ENCODE assay signal across 10 cellular contexts in genomic region chr18:32372381-32373061, GRCh38.
A peak's percentile ranks its signal among the peaks of the same experiment; 100 is the strongest.
DNase-seq lines count a peak whose midpoint lies in the region; ATAC-seq and TF ChIP-seq lines count a peak whose summit lies in the region.
"Had no signal": no experiment of that assay in that cellular context is flagged by ENCODE, and none has a peak within 500 bp of the region (broad histone marks: within the 10 kb centered on the region; RNA-seq: fewer than 3 reads in every experiment).

No MANE protein-coding gene starts in this region.

- H3K27me3 ChIP-seq in PC-9 (ENCODE audit: insufficient read depth, low read depth), result no peaks in the 10 kb centered on the region

- peaks cover 43% of the 10 kb centered on the region for H3K79me2 ChIP-seq in PC-9 (ENCODE audit: low read depth)

- H3K27me3 Mint-ChIP-seq in type B pancreatic cell, result no peaks in the 10 kb centered on the region

- no peak for TF ChIP-seq CTCF in LNCaP clone FGC (IDR thresholded peaks at IDR 0.05; ENCODE audit: control insufficient read depth, extremely low read depth, insufficient read depth)
- TF ChIP-seq CTCF in PC-9 (conservative IDR thresholded peaks at IDR 0.05), result no peak
- no peak for TF ChIP-seq CTCF in type B pancreatic cell (conservative IDR thresholded peaks at IDR 0.05)

- intact Hi-C loops in PC-9 (cut with micrococcal nuclease; ENCODE audit: unreplicated experiment), result loop anchor here (1.0 to 2.0 kb wide), 2 partner anchors 70 to 98 kb away; partner anchors contain the start of gene GAREM1

- H3K4me3 Mint-ChIP-seq in type B pancreatic cell, result peak overlapping the region; percentile 60
- H3K4me3 Mint-ChIP-seq: activated CD8-positive, alpha-beta memory T cell treated with anti-CD3 and anti-CD28 coated beads, Interleukin-2, amount 10 ng/mL, durations not matched to agents 7 days and 5 days; natural killer cell treated with Interleukin-12 subunit alpha and Interleukin-12 subunit beta and Interleukin-15 and Interleukin-18, amount 100 ng/mL, for 72 hours had no signal

- no peaks in the 10 kb centered on the region for H3K9me3 ChIP-seq in PC-9 (ENCODE audit: insufficient read depth, low read depth)

- H2AFZ ChIP-seq in PC-9, result no peak overlapping the region

- H3K9me3 Mint-ChIP-seq in type B pancreatic cell, result no peaks in the 10 kb centered on the region
- H3K9me3 Mint-ChIP-seq: natural killer cell treated with Interleukin-12 subunit alpha and Interleukin-12 subunit beta and Interleukin-15 and Interleukin-18, amount 100 ng/mL, for 72 hours had no signal

- H3K4me2 ChIP-seq in PC-9, result peak overlapping the region; percentile 77

- peaks cover 38% of the 10 kb centered on the region for H3F3A ChIP-seq in PC-9 (ENCODE audit: insufficient read depth, low read depth)

- H4K20me1 ChIP-seq in PC-9 (ENCODE audit: insufficient read depth), result no peaks in the 10 kb centered on the region

- H3K4me1 ChIP-seq in PC-9 (replicated peaks; ENCODE audit: insufficient read depth), result peaks cover 78% of the 10 kb centered on the region

- peak overlapping the region; percentile 98 for H3K27ac Mint-ChIP-seq in type B pancreatic cell
- H3K27ac Mint-ChIP-seq: activated CD8-positive, alpha-beta memory T cell treated with anti-CD3 and anti-CD28 coated beads, Interleukin-2, amount 10 ng/mL, durations not matched to agents 7 days and 5 days; natural killer cell treated with Interleukin-12 subunit alpha and Interleukin-12 subunit beta and Interleukin-15 and Interleukin-18, amount 100 ng/mL, for 72 hours had no signal

- CTCF ChIA-PET in PC-9 (lab: Charles Lee), result interaction anchor here (1.1 to 1.2 kb wide), 2 partner anchors 84 to 98 kb away, joined by 4 read pairs; partner anchors contain the start of gene GAREM1

- no TSS peak for BruUV-seq in PC-9 (replicated peaks; lab: Mats Ljungman, UMichigan)

- peaks cover 31% of the 10 kb centered on the region for H3K4me1 Mint-ChIP-seq in type B pancreatic cell (ENCODE audit: unreplicated experiment)
- H3K4me1 Mint-ChIP-seq: activated CD8-positive, alpha-beta memory T cell treated with anti-CD3 and anti-CD28 coated beads, Interleukin-2, amount 10 ng/mL, durations not matched to agents 7 days and 5 days had no signal

- no peaks in the 10 kb centered on the region for H3K36me3 ChIP-seq in PC-9 (ENCODE audit: low read depth)

- H3K9me2 ChIP-seq in PC-9 (ENCODE audit: insufficient read depth), result no peaks in the 10 kb centered on the region

- DNase-seq in LNCaP clone FGC (ENCODE audit: low read depth) (peak; percentile 98), PC-9 (peak; percentile 78 to 98), kidney tubule cell (ENCODE audit: low spot score) (peak; percentile 85), type B pancreatic cell (ENCODE audit: extremely low spot score, unreplicated experiment) (no peak), D341Med (ENCODE audit: low spot score) (no peak)
- DNase-seq in activated CD8-positive, alpha-beta memory T cell treated with anti-CD3 and anti-CD28 coated beads, Interleukin-2, amount 50 U/mL, for 4 hours, result no peak
- DNase-seq: activated CD8-positive, alpha-beta memory T cell treated with anti-CD3 and anti-CD28 coated beads, Interleukin-2, amount 10 ng/mL, durations not matched to agents 7 days and 5 days; head of caudate nucleus had no signal

- no peak for ATAC-seq in GM18502 (IDR thresholded peaks at IDR 0.05; ENCODE audit: poor library complexity, unreplicated experiment)
- ATAC-seq: activated CD8-positive, alpha-beta memory T cell treated with anti-CD3 and anti-CD28 coated beads, Interleukin-2, amount 10 ng/mL, durations not matched to agents 7 days and 5 days; natural killer cell treated with Interleukin-12 subunit alpha and Interleukin-12 subunit beta and Interleukin-15 and Interleukin-18, amount 100 ng/mL, for 72 hours had no signal

- POLR2A ChIA-PET in PC-9 (lab: Charles Lee; ENCODE audit: unreplicated experiment), result interaction anchor here (0.6 to 1.1 kb wide), 4 partner anchors 89 to 1270 kb away, joined by 3 to 5 read pairs (median 4); partner anchors contain the start of genes DSC2 and GAREM1

- H3K27ac ChIP-seq in PC-9, result peak overlapping the region; percentile 97

- H3K4me3 ChIP-seq in LNCaP clone FGC (ENCODE audit: low read depth, low read length), result peak overlapping the region; percentile 45
- H3K4me3 ChIP-seq in PC-9, result peak overlapping the region; percentile 30; the same call in 1 of the 2 replicates

- H3K36me3 Mint-ChIP-seq in type B pancreatic cell, result peaks cover 3% of the 10 kb centered on the region
- H3K36me3 Mint-ChIP-seq: activated CD8-positive, alpha-beta memory T cell treated with anti-CD3 and anti-CD28 coated beads, Interleukin-2, amount 10 ng/mL, durations not matched to agents 7 days and 5 days; natural killer cell treated with Interleukin-12 subunit alpha and Interleukin-12 subunit beta and Interleukin-15 and Interleukin-18, amount 100 ng/mL, for 72 hours had no signal

Comparison
In these comparisons a context has a peak if more than half of its experiments do, and no peak if none do; other contexts are left out.
1. DNase-seq: peak in LNCaP clone FGC (single experiment), PC-9 (2 of 2) and kidney tubule cell (single experiment); none in type B pancreatic cell (single experiment), D341Med (single experiment) and activated CD8-positive, alpha-beta memory T cell treated with anti-CD3 and anti-CD28 coated beads, Interleukin-2, amount 50 U/mL, for 4 hours (single experiment).